ENCODE assay signal across 23 cellular contexts in genomic region chr16:66973716-66974115, GRCh38. TPM values are rescaled to one million over a fixed set of nuclear protein-coding genes. Genes with fewer than 3 reads are reported as not detected.
"Had no signal": no experiment of that assay in that cellular context is flagged by ENCODE, and none has a peak within 500 bp of the region (broad histone marks: within the 10 kb centered on the region; RNA-seq: fewer than 3 reads in every experiment).

No MANE protein-coding gene starts in this region.

- FAIRE-seq: K562, RCC 7860 had no signal

- H3K36me3 Mint-ChIP-seq: IgD-negative memory B cell had no signal

- H3K27me3 ChIP-seq: SJSA1 had no signal

- H3K9ac ChIP-seq: KMS-11 had no signal

- H3K4me3 Mint-ChIP-seq: IgD-negative memory B cell had no signal

- H3K27ac Mint-ChIP-seq: IgD-negative memory B cell had no signal

- H3K27ac ChIP-seq: KMS-11, SJSA1, SK-N-MC had no signal

- H3K4me2 ChIP-seq: KMS-11 had no signal

- H3K36me3 ChIP-seq: SJSA1 had no signal

- H3K9me3 ChIP-seq: SJSA1 had no signal

- H3K4me3 ChIP-seq: K562, SJSA1, SK-N-MC had no signal

- DNase-seq: Kasumi-1, MM.1S, NCI-H1092 treated with DMSO at 0.1 percent for 48 hours, NCI-H1436, NCI-H187, NCI-H2029, NCI-H2081 treated with DMSO at 0.1 percent for 48 hours, NCI-H2171, NCI-H345, NCI-H446 treated with DMSO at 0.1 percent for 48 hours, NCI-H526 treated with DMSO at 0.1 percent for 48 hours, NCI-H748 treated with DMSO at 0.1 percent for 48 hours, Right ventricle myocardium superior, RPMI8226, SIG-M5 had no signal

- H3K9me3 Mint-ChIP-seq: IgD-negative memory B cell had no signal

RNA-seq across cellular contexts. Expression of gene CES3, which starts 12.7 kb away (rescaled TPM):
- total RNA-seq: SJSA1 had no signal

RNA-seq across cellular contexts. Expression of gene CES4A, which starts 14.7 kb away (rescaled TPM):
- total RNA-seq: HT1080, M059J, SJSA1 had no signal

RNA-seq across cellular contexts. Expression of gene RRAD, which starts 48.4 kb away (rescaled TPM):
- total RNA-seq: HT1080 had no signal
- polyA plus RNA-seq: IgD-negative memory B cell had no signal
